In the genomic region with DNA sequence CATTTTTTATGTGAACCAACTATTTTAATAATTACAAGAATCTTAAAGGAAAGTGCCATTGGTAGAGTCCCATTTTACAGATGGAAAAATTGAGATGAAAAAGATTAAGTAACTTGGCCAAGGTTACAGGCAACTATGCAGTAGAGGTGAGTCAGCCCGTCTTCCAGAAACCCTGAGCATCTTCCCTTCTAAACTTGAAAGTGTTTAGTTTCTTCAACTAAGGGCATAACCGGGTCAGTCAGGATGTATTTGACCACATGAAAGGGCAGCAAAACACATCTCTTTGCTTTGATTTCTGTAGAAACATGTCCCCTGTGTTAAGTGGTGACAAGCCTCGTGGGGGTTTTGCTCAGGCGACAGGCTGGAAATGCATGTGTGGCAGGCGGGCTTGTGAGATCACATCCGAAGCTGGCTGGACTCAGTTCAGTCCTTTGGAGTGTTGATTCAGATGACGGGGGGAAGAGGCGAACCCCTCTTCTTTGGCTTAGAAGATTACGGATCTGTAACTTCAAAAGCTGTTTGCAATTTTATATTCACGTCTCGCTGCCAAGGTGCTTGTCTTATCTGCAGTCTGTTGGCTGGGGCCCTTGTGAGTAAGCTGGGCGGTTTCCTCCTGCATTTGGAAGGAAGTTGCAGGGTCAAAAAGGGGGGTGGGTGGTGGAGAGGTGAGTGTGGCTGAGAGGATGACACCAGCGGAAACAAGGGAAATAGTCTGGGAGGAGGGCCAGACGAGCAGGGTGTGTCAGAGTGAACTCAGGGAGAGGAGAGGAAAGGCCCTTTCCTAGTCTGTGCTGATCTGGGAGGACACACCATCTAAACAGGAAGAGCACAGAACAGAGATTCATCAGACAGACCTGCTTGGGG, we compare ENCODE assay signal across 8 cellular contexts.
DNase-seq lines count a peak whose midpoint lies in the region; ATAC-seq, FAIRE-seq and TF ChIP-seq lines count a peak whose summit lies in the region.

No MANE protein-coding gene starts in this region.

- H3K9ac ChIP-seq in keratinocyte (ENCODE audit: control insufficient read depth, extremely low read depth, insufficient read depth, low read length) = peak overlapping the region; percentile 77

- H3K36me3 ChIP-seq in keratinocyte (ENCODE audit: control insufficient read depth in 2 of 2, extremely low read depth in 1 of 2, insufficient read depth in 2 of 2, low read length in 2 of 2) = no peaks in the 10 kb centered on the region

- no peaks in the 10 kb centered on the region for H3K9me3 Mint-ChIP-seq in activated naive CD8-positive, alpha-beta T cell treated with anti-CD3 and anti-CD28 coated beads, Interleukin-2, amount 50 U/mL, for 24 hours

- DNase-seq in Caki2 (ENCODE audit: low read depth) = peak; percentile 71
- peak; percentile 46 to 81 (median 64) for DNase-seq in T-helper 1 cell
- peak; percentile 65 for DNase-seq in activated naive CD8-positive, alpha-beta T cell treated with anti-CD3 and anti-CD28 coated beads, Interleukin-2, amount 50 U/mL, for 24 hours
- peak; percentile 84 for DNase-seq in keratinocyte (ENCODE audit: low read depth, low spot score)
- DNase-seq in stimulated activated CD8-positive, alpha-beta memory T cell treated with anti-CD3 and anti-CD28 coated beads, Interleukin-12 subunit alpha, Interleukin-12 subunit beta, amount 100 ng/mL, for 24 hours (ENCODE audit: extremely low read depth) = peak; percentile 28
- DNase-seq in GF-D8 (lab: John Stamatoyannopoulos, UW) = no peak
- DNase-seq in midbrain (lab: John Stamatoyannopoulos, UW) = no peak

- H3K36me3 Mint-ChIP-seq in activated naive CD8-positive, alpha-beta T cell treated with anti-CD3 and anti-CD28 coated beads, Interleukin-2, amount 50 U/mL, for 24 hours (ENCODE audit: low read depth) = no peaks in the 10 kb centered on the region

- dilution Hi-C loops in keratinocyte (cut with MboI; ENCODE audit: extremely low pct_ligation_motif_present, low sequenced_read_pairs) = no loop called here

- in situ Hi-C loops in Caki2 (cut with HindIII; ENCODE audit: low pct_unique_long_range_greater_than_20kb, low sequenced_read_pairs) = no loop called here

- peak overlapping the region; percentile 69 for H3K4me3 Mint-ChIP-seq in activated naive CD8-positive, alpha-beta T cell treated with anti-CD3 and anti-CD28 coated beads, Interleukin-2, amount 50 U/mL, for 24 hours

- peaks cover 28% of the 10 kb centered on the region for H3K4me1 Mint-ChIP-seq in activated naive CD8-positive, alpha-beta T cell treated with anti-CD3 and anti-CD28 coated beads, Interleukin-2, amount 50 U/mL, for 24 hours

- peak overlapping the region in 2 of 3 experiments; percentile 41 to 50 for H3K4me3 ChIP-seq in keratinocyte (ENCODE audit: control insufficient read depth in 2 of 3, extremely low read depth in 1 of 3, insufficient read depth in 2 of 3, low read depth in 1 of 3, low read length in 3 of 3)

- TF ChIP-seq CTCF in keratinocyte (optimal IDR thresholded peaks at IDR 0.05 in 1 of 3, IDR thresholded peaks at IDR 0.05 in 1 of 3, conservative IDR thresholded peaks at IDR 0.05 in 1 of 3; ENCODE audit: extremely low read depth in 1 of 3, insufficient read depth in 2 of 3, low read length in 3 of 3) = no peak

- peak overlapping the region; percentile 75 for H3K4me2 ChIP-seq in keratinocyte (ENCODE audit: control insufficient read depth, extremely low read depth, insufficient read depth, low read depth, low read length)

- H3K9me3 ChIP-seq in keratinocyte (ENCODE audit: control insufficient read depth, low read depth, low read length) = no peaks in the 10 kb centered on the region

- peak overlapping the region; percentile 90 for H3K27ac Mint-ChIP-seq in activated naive CD8-positive, alpha-beta T cell treated with anti-CD3 and anti-CD28 coated beads, Interleukin-2, amount 50 U/mL, for 24 hours

- no peaks in the 10 kb centered on the region for H4K20me1 ChIP-seq in keratinocyte (ENCODE audit: control insufficient read depth, extremely low read depth, insufficient read depth, low read length)

- H2AFZ ChIP-seq in keratinocyte (ENCODE audit: control insufficient read depth, low read length) = peak overlapping the region; percentile 87

- FAIRE-seq in keratinocyte (lab: Jason Lieb, UNC) = peak; percentile 99

- peak overlapping the region; percentile 95 for H3K27ac ChIP-seq in keratinocyte (ENCODE audit: control insufficient read depth, insufficient read depth, low read length)

- peak; percentile 84 for ATAC-seq in HG02852 (IDR thresholded peaks at IDR 0.05; ENCODE audit: unreplicated experiment)
- peak; percentile 90 for ATAC-seq in activated naive CD8-positive, alpha-beta T cell treated with anti-CD3 and anti-CD28 coated beads, Interleukin-2, amount 50 U/mL, for 24 hours

- H3K4me1 ChIP-seq in keratinocyte (ENCODE audit: control insufficient read depth, extremely low read depth, insufficient read depth, low read length) = peaks cover 21% of the 10 kb centered on the region

- H3K9me1 ChIP-seq in keratinocyte (ENCODE audit: control insufficient read depth, extremely low read depth, insufficient read depth, low read length) = no peaks in the 10 kb centered on the region

- no peaks in the 10 kb centered on the region for H3K79me2 ChIP-seq in keratinocyte (ENCODE audit: control insufficient read depth, insufficient read depth, low read length)

- H3K27me3 Mint-ChIP-seq in activated naive CD8-positive, alpha-beta T cell treated with anti-CD3 and anti-CD28 coated beads, Interleukin-2, amount 50 U/mL, for 24 hours = no peaks in the 10 kb centered on the region

- H3K27me3 ChIP-seq in keratinocyte (ENCODE audit: control insufficient read depth, extremely low read depth, insufficient read depth, low read length) = no peaks in the 10 kb centered on the region

Comparison
In these comparisons a context has a peak if more than half of its experiments do, and no peak if none do; other contexts are left out.
1. DNase-seq: peak in Caki2 (single experiment), T-helper 1 cell (5 of 5), activated naive CD8-positive, alpha-beta T cell treated with anti-CD3 and anti-CD28 coated beads, Interleukin-2, amount 50 U/mL, for 24 hours (single experiment), keratinocyte (single experiment) and stimulated activated CD8-positive, alpha-beta memory T cell treated with anti-CD3 and anti-CD28 coated beads, Interleukin-12 subunit alpha, Interleukin-12 subunit beta, amount 100 ng/mL, for 24 hours (single experiment); none in GF-D8 (single experiment) and midbrain (single experiment).